In genomic region chr4:120078216-120078615, GRCh38 we compare ENCODE assay signal across 16 cellular contexts.
"Had no signal": no experiment of that assay in that cellular context is flagged by ENCODE, and none has a peak within 500 bp of the region (broad histone marks: within the 10 kb centered on the region; RNA-seq: fewer than 3 reads in every experiment).

No MANE protein-coding gene starts in this region.

- DNase-seq: dermis blood vessel endothelial cell; gastrocnemius medialis; glutamatergic neuron; left cardiac atrium; left ventricle myocardium inferior; lower lobe of right lung; natural killer cell; nucleus accumbens; ovary; sigmoid colon; small intestine; stimulated activated CD4-positive, alpha-beta T cell treated with anti-CD3 and anti-CD28 coated beads, Interleukin-12 subunit alpha, Interleukin-12 subunit beta, amount 100 ng/mL, for 4 hours; stimulated activated naive CD4-positive, alpha-beta T cell; stomach; substantia nigra; transverse colon had no signal
